1 cellular context compared by ENCODE assay signal in genomic region chr10:69439813-69440506, GRCh38.
TF ChIP-seq lines count a peak whose summit lies in the region.

No MANE protein-coding gene starts in this region.

TF ChIP-seq in GM23338, 12 proteins besides CTCF, POLR2A, EP300 and RAD21 (continued from another document):
- TF ChIP-seq ZNF462 (CRISPR knock-in tag; IDR thresholded peaks at IDR 0.05), result no peak
- TF ChIP-seq CREB1 (CRISPR knock-in tag; IDR thresholded peaks at IDR 0.05; ENCODE audit: low read depth), result no peak
- TF ChIP-seq ETS1 (IDR thresholded peaks at IDR 0.05), result no peak
- TF ChIP-seq POLR2AphosphoS5 (IDR thresholded peaks at IDR 0.05; ENCODE audit: low read depth), result no peak
- no peak for TF ChIP-seq NANOG (IDR thresholded peaks at IDR 0.05; ENCODE audit: borderline replicate concordance)
